Comparison of ENCODE assay signal across 14 cellular contexts in the genomic region with DNA sequence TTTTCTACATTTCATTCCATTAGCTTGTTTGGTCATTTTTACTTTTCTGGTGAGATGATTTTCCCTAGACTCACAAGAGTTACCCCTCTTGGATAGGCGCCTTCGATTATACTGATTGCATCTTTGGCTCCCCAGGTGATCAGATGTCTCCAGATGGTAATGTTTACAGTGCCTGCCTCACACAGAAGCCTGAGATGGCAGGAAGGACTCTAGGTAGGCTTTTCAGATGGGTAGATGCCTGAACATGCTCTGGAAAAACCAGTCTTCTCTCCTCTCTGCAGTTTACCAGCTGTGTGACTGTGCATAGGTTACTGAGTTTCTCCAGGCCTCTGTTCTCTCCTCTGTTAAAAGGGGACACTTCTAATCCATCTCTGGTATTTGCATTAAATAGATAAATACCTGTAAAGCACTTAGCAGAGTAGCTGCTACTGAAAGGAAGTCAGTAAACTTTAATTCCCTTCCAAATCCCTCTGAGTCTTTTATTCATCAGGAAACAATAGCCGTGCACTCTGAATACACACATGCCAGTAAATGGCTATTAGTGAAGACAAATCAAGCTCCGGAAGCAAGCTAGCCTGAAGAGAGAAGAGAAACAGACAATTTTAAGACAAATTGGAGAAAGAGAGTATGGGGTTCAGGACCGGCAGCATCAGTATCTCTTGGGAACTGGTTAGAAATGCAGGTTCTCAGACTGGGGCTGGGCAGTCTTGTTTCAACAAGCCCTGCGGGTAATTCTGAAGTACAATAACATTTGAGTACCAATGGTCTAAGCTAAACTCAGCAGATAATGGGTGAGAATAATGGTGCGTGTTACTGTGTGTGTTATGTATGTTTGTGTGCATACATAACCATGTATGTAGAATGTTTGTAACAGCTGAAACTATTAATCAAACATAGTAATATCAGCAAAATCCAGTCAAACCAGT.
DNase-seq lines count a peak whose midpoint lies in the region; ATAC-seq, FAIRE-seq and TF ChIP-seq lines count a peak whose summit lies in the region.
"Had no signal": no experiment of that assay in that cellular context is flagged by ENCODE, and none has a peak within 500 bp of the region (broad histone marks: within the 10 kb centered on the region; RNA-seq: fewer than 3 reads in every experiment).

No MANE protein-coding gene starts in this region.

- H3K9ac ChIP-seq in astrocyte (ENCODE audit: low read length), result no peak overlapping the region

- peak overlapping the region; percentile 57 for H3K4me2 ChIP-seq in astrocyte (ENCODE audit: low read length)
- H3K4me2 ChIP-seq: PC-9 had no signal

- WGBS in transverse colon (ENCODE audit: low coverage in 1 of 2), 2 donors, result 79 to 85% methylated on average over 5 to 7 of the region's 7 CpGs

- no peaks in the 10 kb centered on the region for H3K36me3 Mint-ChIP-seq in astrocyte (ENCODE audit: low read depth, unreplicated experiment)

- H2AFZ ChIP-seq in astrocyte (ENCODE audit: low read depth, low read length), result no peak overlapping the region
- H2AFZ ChIP-seq: PC-9 had no signal

- peaks cover 2% of the 10 kb centered on the region for H3K4me1 Mint-ChIP-seq in astrocyte (ENCODE audit: low read depth, unreplicated experiment)
- H3K4me1 Mint-ChIP-seq: activated T-helper 17 cell treated with anti-CD3 and anti-CD28 coated beads, Interleukin-2, amount 50 U/mL, for 72 hours had no signal

- peak overlapping the region; percentile 13 for H3K27ac ChIP-seq in astrocyte (ENCODE audit: low read depth, low read length)
- H3K27ac ChIP-seq in foreskin keratinocyte, result peak overlapping the region; percentile 87
- peak overlapping the region in 3 of 4 donors; percentile 14 to 53 (median 46) for H3K27ac ChIP-seq in transverse colon
- H3K27ac ChIP-seq: gastrocnemius medialis, PC-9 had no signal

- H4K20me1 ChIP-seq in astrocyte (ENCODE audit: insufficient read depth, low read length), result peaks cover 6% of the 10 kb centered on the region

- peaks cover 5% of the 10 kb centered on the region for H3K9me3 Mint-ChIP-seq in astrocyte (ENCODE audit: unreplicated experiment)
- H3K9me3 Mint-ChIP-seq: activated T-helper 17 cell treated with anti-CD3 and anti-CD28 coated beads, Interleukin-2, amount 50 U/mL, for 72 hours; memory B cell; stimulated activated naive B cell treated with anti-CD40 and anti-IgM and Interleukin-4, amounts not matched to agents 10 μg/mL and 1 μg/mL and 100 μg/mL, for 72 hours had no signal

- H3K27me3 ChIP-seq in astrocyte (ENCODE audit: insufficient read depth, low read length), result no peaks in the 10 kb centered on the region
- no peaks in the 10 kb centered on the region for H3K27me3 ChIP-seq in foreskin keratinocyte
- no peaks in the 10 kb centered on the region for H3K27me3 ChIP-seq in transverse colon
- H3K27me3 ChIP-seq: gastrocnemius medialis had no signal

- H3K36me3 ChIP-seq in astrocyte (ENCODE audit: insufficient read depth, low read length) (no peaks in the 10 kb centered on the region), transverse colon (no peaks in the 10 kb centered on the region)
- H3K36me3 ChIP-seq: gastrocnemius medialis had no signal

- H3K4me3 ChIP-seq in astrocyte (ENCODE audit: insufficient read depth, low read depth, low read length) (no peak overlapping the region), transverse colon (no peak overlapping the region)
- H3K4me3 ChIP-seq: gastrocnemius medialis, PC-9 had no signal

- no peak for TF ChIP-seq POLR2A in transverse colon (IDR thresholded peaks at IDR 0.05)

- FAIRE-seq in astrocyte (lab: Jason Lieb, UNC), result no peak
- FAIRE-seq: H1 had no signal

- in situ Hi-C loops in transverse colon (cut with MboI; ENCODE audit: low pct_ligation_motif_present in 1 of 4, low pct_unique_long_range_greater_than_20kb in 1 of 4, low sequenced_read_pairs in 3 of 4), result no loop called here

- no peak for TF ChIP-seq EP300 in transverse colon (IDR thresholded peaks at IDR 0.05; ENCODE audit: low read depth)

- H3K4me3 Mint-ChIP-seq in astrocyte (ENCODE audit: unreplicated experiment), result no peak overlapping the region
- H3K4me3 Mint-ChIP-seq: activated T-helper 17 cell treated with anti-CD3 and anti-CD28 coated beads, Interleukin-2, amount 50 U/mL, for 72 hours; memory B cell; stimulated activated naive B cell treated with anti-CD40 and anti-IgM and Interleukin-4, amounts not matched to agents 10 μg/mL and 1 μg/mL and 100 μg/mL, for 72 hours had no signal

- peaks cover 19% of the 10 kb centered on the region for H3K4me1 ChIP-seq in astrocyte (ENCODE audit: insufficient read depth, low read length)
- peaks cover 24% of the 10 kb centered on the region for H3K4me1 ChIP-seq in foreskin keratinocyte
- H3K4me1 ChIP-seq in transverse colon, result peaks cover 0 to 20% (median 10%) of the 10 kb centered on the region in 4 donors
- H3K4me1 ChIP-seq: gastrocnemius medialis had no signal

- H3K27me3 Mint-ChIP-seq in astrocyte (ENCODE audit: low read depth, unreplicated experiment), result no peaks in the 10 kb centered on the region
- H3K27me3 Mint-ChIP-seq: activated T-helper 17 cell treated with anti-CD3 and anti-CD28 coated beads, Interleukin-2, amount 50 U/mL, for 72 hours; memory B cell; stimulated activated naive B cell treated with anti-CD40 and anti-IgM and Interleukin-4, amounts not matched to agents 10 μg/mL and 1 μg/mL and 100 μg/mL, for 72 hours had no signal

- DNase-seq in NCI-H146 treated with DMSO at 0.1 percent for 48 hours (lab: John Stamatoyannopoulos, UW; ENCODE audit: unreplicated experiment), result peak; percentile 78
- no peak for DNase-seq in astrocyte (ENCODE audit: low read depth)
- DNase-seq in foreskin keratinocyte, result peak; percentile 74 to 88
- no peak for DNase-seq in transverse colon
- no peak for DNase-seq in mucosa of gallbladder (ENCODE audit: low spot score)
- no peak for DNase-seq in stimulated activated CD4-positive, alpha-beta T cell treated with anti-CD3 and anti-CD28 coated beads, Interleukin-2, amount 100 ng/mL, for 48 hours
- no peak for DNase-seq in NCI-H1930 (lab: John Stamatoyannopoulos, UW)
- DNase-seq: gastrocnemius medialis; NCI-H345; PC-9; stimulated activated naive B cell treated with anti-CD40 and anti-IgM and Interleukin-4, amounts not matched to agents 10 μg/mL and 1 μg/mL and 100 μg/mL, for 72 hours had no signal

- H3K9me3 ChIP-seq in astrocyte (ENCODE audit: insufficient read depth, low read depth, low read length) (no peaks in the 10 kb centered on the region), transverse colon (no peaks in the 10 kb centered on the region)
- H3K9me3 ChIP-seq: gastrocnemius medialis had no signal

- TF ChIP-seq CTCF in astrocyte (IDR thresholded peaks at IDR 0.05; ENCODE audit: insufficient read depth, low read depth, low read length) (no peak), foreskin keratinocyte (conservative IDR thresholded peaks at IDR 0.05) (no peak), transverse colon (IDR thresholded peaks at IDR 0.05) (no peak)

- intact Hi-C loops in transverse colon (cut with DNase I; ENCODE audit: low total_unique reads), result no loop called here

- no peaks in the 10 kb centered on the region for H3K79me2 ChIP-seq in astrocyte (ENCODE audit: insufficient read depth, low read length)

- H3K27ac Mint-ChIP-seq in astrocyte (ENCODE audit: unreplicated experiment), result no peak overlapping the region
- H3K27ac Mint-ChIP-seq: stimulated activated naive B cell treated with anti-CD40 and anti-IgM and Interleukin-4, amounts not matched to agents 10 μg/mL and 1 μg/mL and 100 μg/mL, for 72 hours had no signal

- ATAC-seq in foreskin keratinocyte, result peak; percentile 96
- ATAC-seq: activated T-helper 17 cell treated with anti-CD3 and anti-CD28 coated beads, Interleukin-2, amount 50 U/mL, for 72 hours; gastrocnemius medialis; stimulated activated naive B cell treated with anti-CD40 and anti-IgM and Interleukin-4, amounts not matched to agents 10 μg/mL and 1 μg/mL and 100 μg/mL, for 72 hours had no signal

Comparison
In these comparisons a context has a peak if more than half of its experiments do, and no peak if none do; other contexts are left out.
1. DNase-seq: peak in NCI-H146 treated with DMSO at 0.1 percent for 48 hours (single experiment) and foreskin keratinocyte (2 of 2); none in astrocyte (single experiment), transverse colon (single experiment), mucosa of gallbladder (single experiment), stimulated activated CD4-positive, alpha-beta T cell treated with anti-CD3 and anti-CD28 coated beads, Interleukin-2, amount 100 ng/mL, for 48 hours (0 of 2) and NCI-H1930 (0 of 2).
2. H3K27ac ChIP-seq: peak in every context shown above with its lines; median percentile 87 in foreskin keratinocyte; 46 in transverse colon; 13 in astrocyte.